In genomic region chr2:238100821-238101771, GRCh38 we compare ENCODE assay signal across 17 cellular contexts. TPM values are rescaled to one million over a fixed set of nuclear protein-coding genes. Genes with fewer than 3 reads are reported as not detected.
DNase-seq lines count a peak whose midpoint lies in the region; ATAC-seq and TF ChIP-seq lines count a peak whose summit lies in the region.
"Had no signal": no experiment of that assay in that cellular context is flagged by ENCODE, and none has a peak within 500 bp of the region (broad histone marks: within the 10 kb centered on the region; RNA-seq: fewer than 3 reads in every experiment).

No MANE protein-coding gene starts in this region.

- H4K20me1 ChIP-seq in OCI-LY7 (ENCODE audit: insufficient read depth, low read length) = no peaks in the 10 kb centered on the region

- H3K27ac Mint-ChIP-seq in MCF 10A (ENCODE audit: low read depth, unreplicated experiment) = no peak overlapping the region
- H3K27ac Mint-ChIP-seq: activated naive CD4-positive, alpha-beta T cell treated with anti-CD3 and anti-CD28 coated beads, Interleukin-2, amount 50 U/mL, for 24 hours; mesothelial cell of epicardium had no signal

- no peaks in the 10 kb centered on the region for H3K27me3 Mint-ChIP-seq in MCF 10A (ENCODE audit: insufficient read depth, unreplicated experiment)
- H3K27me3 Mint-ChIP-seq: activated naive CD4-positive, alpha-beta T cell treated with anti-CD3 and anti-CD28 coated beads, Interleukin-2, amount 50 U/mL, for 24 hours had no signal

- DNase-seq in D341Med (ENCODE audit: low spot score) (peak; percentile 24), RWPE2 (ENCODE audit: low spot score) (peak; percentile 61), iPS-NIHi11 (ENCODE audit: low spot score) (peak; percentile 10), NCI-H187 treated with DMSO at 0.1 percent for 48 hours (lab: John Stamatoyannopoulos, UW) (no peak), OCI-LY7 (ENCODE audit: low spot score) (no peak), MCF 10A (ENCODE audit: unreplicated experiment) (no peak)
- peak; percentile 21 for DNase-seq in stimulated activated CD8-positive, alpha-beta memory T cell treated with anti-CD3 and anti-CD28 coated beads, Interleukin-4, amount 100 ng/mL, for 48 hours
- DNase-seq: activated CD4-positive, CD25-positive, alpha-beta regulatory T cell treated with anti-CD3 and anti-CD28 coated beads, Interleukin-2, amount 50 U/mL, for 72 hours; GF-D8; T-helper 9 cell had no signal

- H3K9me2 ChIP-seq in OCI-LY7 (ENCODE audit: insufficient read depth, low read length) = no peaks in the 10 kb centered on the region

- no peaks in the 10 kb centered on the region for H3K27me3 ChIP-seq in RWPE2 (ENCODE audit: insufficient read depth, poor library complexity, severe bottlenecking)
- H3K27me3 ChIP-seq: sigmoid colon, SJSA1 had no signal

- no peaks in the 10 kb centered on the region for H3K4me1 Mint-ChIP-seq in MCF 10A (ENCODE audit: insufficient read depth, unreplicated experiment)

- TF ChIP-seq CTCF in RWPE2 (IDR thresholded peaks at IDR 0.05; ENCODE audit: poor library complexity, severe bottlenecking) (no peak), OCI-LY7 (conservative IDR thresholded peaks at IDR 0.05; ENCODE audit: low read length) (no peak), MCF 10A (IDR thresholded peaks at IDR 0.05; ENCODE audit: unreplicated experiment) (no peak)

- POLR2A ChIA-PET in OCI-LY7 (lab: Charles Lee) (interaction anchor here (0.6 kb wide), 1 partner anchor 46 kb away, joined by 4 read pairs; no protein-coding TSS in a partner anchor), MCF 10A (lab: Yijun Ruan, JAX) (no interaction called here)

- no peaks in the 10 kb centered on the region for H3K79me2 ChIP-seq in OCI-LY7 (ENCODE audit: insufficient read depth, low read depth, low read length)

- no peak overlapping the region for H3K4me2 ChIP-seq in OCI-LY7 (ENCODE audit: low read length)
- H3K4me2 ChIP-seq: KMS-11 had no signal

- H3K9me3 ChIP-seq in RWPE2 (ENCODE audit: severe bottlenecking) (no peaks in the 10 kb centered on the region), OCI-LY7 (ENCODE audit: low read length) (no peaks in the 10 kb centered on the region)
- H3K9me3 ChIP-seq: sigmoid colon, SJSA1 had no signal

- H3K27ac ChIP-seq in RWPE2 (ENCODE audit: poor library complexity, severe bottlenecking) = no peak overlapping the region
- H3K27ac ChIP-seq in OCI-LY7 (ENCODE audit: low read depth, low read length, poor library complexity, severe bottlenecking) = no peak overlapping the region
- H3K27ac ChIP-seq: KMS-11, sigmoid colon, SJSA1 had no signal

- no peak overlapping the region for H3K4me3 ChIP-seq in RWPE2 (ENCODE audit: severe bottlenecking)
- no peak overlapping the region for H3K4me3 ChIP-seq in OCI-LY7 (ENCODE audit: low read depth, low read length, poor library complexity, severe bottlenecking)
- H3K4me3 ChIP-seq: sigmoid colon, SJSA1 had no signal

- no peaks in the 10 kb centered on the region for H3K4me1 ChIP-seq in RWPE2 (ENCODE audit: insufficient read depth, poor library complexity, severe bottlenecking)
- peaks cover 22% of the 10 kb centered on the region for H3K4me1 ChIP-seq in OCI-LY7 (ENCODE audit: insufficient read depth, low read length, poor library complexity, severe bottlenecking)
- H3K4me1 ChIP-seq: sigmoid colon had no signal

- no peaks in the 10 kb centered on the region for H3K36me3 ChIP-seq in RWPE2 (ENCODE audit: low read depth)
- H3K36me3 ChIP-seq in OCI-LY7 (ENCODE audit: insufficient read depth, low read length) = no peaks in the 10 kb centered on the region
- H3K36me3 ChIP-seq: sigmoid colon, SJSA1 had no signal

- no peak overlapping the region for H2AFZ ChIP-seq in OCI-LY7 (ENCODE audit: low read length)

- H3K4me3 Mint-ChIP-seq in MCF 10A (ENCODE audit: unreplicated experiment) = no peak overlapping the region
- H3K4me3 Mint-ChIP-seq: activated naive CD4-positive, alpha-beta T cell treated with anti-CD3 and anti-CD28 coated beads, Interleukin-2, amount 50 U/mL, for 24 hours; mesothelial cell of epicardium had no signal

- BruUV-seq in OCI-LY7 (replicated peaks; lab: Mats Ljungman, UMichigan) = no TSS peak
- BruUV-seq in MCF 10A (replicated peaks; lab: Mats Ljungman, UMichigan) = no TSS peak

- H3K36me3 Mint-ChIP-seq in MCF 10A (ENCODE audit: insufficient read depth, unreplicated experiment) = no peaks in the 10 kb centered on the region
- H3K36me3 Mint-ChIP-seq: activated naive CD4-positive, alpha-beta T cell treated with anti-CD3 and anti-CD28 coated beads, Interleukin-2, amount 50 U/mL, for 24 hours had no signal

- CTCF ChIA-PET in OCI-LY7 (lab: Charles Lee; ENCODE audit: unreplicated experiment) = no interaction called here
- CTCF ChIA-PET in MCF 10A (lab: Yijun Ruan, JAX) = interaction anchor here (0.5 to 1.1 kb wide), 2 partner anchors 163 to 794 kb away, joined by 3 read pairs; no protein-coding TSS in a partner anchor

- no peak for ATAC-seq in RWPE2 (ENCODE audit: low read depth)
- no peak for ATAC-seq in HG03135 (IDR thresholded peaks at IDR 0.05; ENCODE audit: unreplicated experiment)

- H3K9me3 Mint-ChIP-seq in MCF 10A (ENCODE audit: unreplicated experiment) = no peaks in the 10 kb centered on the region
- H3K9me3 Mint-ChIP-seq: activated naive CD4-positive, alpha-beta T cell treated with anti-CD3 and anti-CD28 coated beads, Interleukin-2, amount 50 U/mL, for 24 hours; mesothelial cell of epicardium had no signal

- intact Hi-C loops in OCI-LY7 (cut with micrococcal nuclease; ENCODE audit: unreplicated experiment) (no loop called here), MCF 10A (cut with micrococcal nuclease) (no loop called here)

RNA-seq across cellular contexts. Expression of gene ESPNL, which starts 1.0 kb away (rescaled TPM):
- total RNA-seq in OCI-LY7 (2014; rRNA removed; shearing (Covaris generic)) = 7.6 and 7.7 TPM in 2 replicates
- total RNA-seq in OCI-LY7 (2022) (3.4 and 5.0 TPM in 2 replicates), MCF 10A (2022) (not detected in 2 replicates)

RNA-seq across cellular contexts. Expression of gene KLHL30, which starts 37.4 kb away (rescaled TPM):
- 0.03 and 0.09 TPM in 2 replicates for total RNA-seq in OCI-LY7 (2014; rRNA removed; shearing (Covaris generic))
- total RNA-seq in OCI-LY7 (2022) (1.7 and 1.9 TPM in 2 replicates), MCF 10A (2022) (0.27 and 0.35 TPM in 2 replicates)
- total RNA-seq: temporal lobe had no signal

RNA-seq across cellular contexts. Expression of gene SCLY, which starts 40.3 kb away (rescaled TPM):
- 39.3 and 41.7 TPM in 2 replicates for total RNA-seq in OCI-LY7 (2014; rRNA removed; shearing (Covaris generic))
- total RNA-seq in OCI-LY7 (2022) (29.9 and 31.2 TPM in 2 replicates), MCF 10A (2022) (40.1 and 40.4 TPM in 2 replicates)

RNA-seq across cellular contexts. Expression of gene ERFE, which starts 57.7 kb away (rescaled TPM):
- total RNA-seq in OCI-LY7 (2014; rRNA removed; shearing (Covaris generic)) = 7.3 and 8.2 TPM in 2 replicates
- total RNA-seq in OCI-LY7 (2022) (7.6 and 10.2 TPM in 2 replicates), MCF 10A (2022) (14.5 and 18.1 TPM in 2 replicates)

Comparison
In these comparisons a context has a peak if more than half of its experiments do, and no peak if none do; other contexts are left out.
1. DNase-seq: peak in D341Med (single experiment), RWPE2 (single experiment), iPS-NIHi11 (single experiment) and stimulated activated CD8-positive, alpha-beta memory T cell treated with anti-CD3 and anti-CD28 coated beads, Interleukin-4, amount 100 ng/mL, for 48 hours (single experiment); none in NCI-H187 treated with DMSO at 0.1 percent for 48 hours (single experiment), OCI-LY7 (single experiment) and MCF 10A (single experiment).